Comparison of ENCODE assay signal across 9 cellular contexts in the genomic region with DNA sequence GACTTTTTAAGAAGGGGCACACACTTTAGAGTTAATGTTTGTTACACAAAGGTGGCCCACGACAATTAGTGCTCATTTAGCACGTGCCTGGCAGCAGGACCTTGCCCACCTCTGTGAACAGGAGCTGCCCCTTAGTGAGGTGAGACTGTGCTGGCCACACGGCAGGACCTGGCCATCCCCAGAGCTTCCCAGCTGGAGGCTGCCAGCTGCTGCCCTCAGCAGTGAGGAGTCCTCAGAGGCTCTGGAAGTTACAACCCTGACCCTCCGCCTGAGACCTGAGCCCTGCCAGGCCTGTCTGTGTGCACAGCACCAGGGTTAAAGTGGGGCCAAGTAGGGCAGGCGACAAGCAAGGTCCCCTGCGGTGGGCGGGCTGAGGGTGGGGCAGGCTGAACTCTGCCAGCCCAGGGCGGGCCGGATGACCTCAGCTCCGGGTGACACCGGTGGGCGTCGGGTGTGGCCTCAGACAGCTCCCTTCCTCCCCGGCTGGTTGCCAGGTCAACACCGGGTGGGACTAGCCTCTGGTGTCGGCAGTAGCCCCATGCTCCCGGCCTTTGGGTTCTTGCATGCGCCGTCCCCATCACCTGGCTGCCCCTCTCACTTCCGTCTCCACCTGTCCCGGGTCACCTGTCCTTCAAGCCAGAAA. TPM values are rescaled to one million over a fixed set of nuclear protein-coding genes. Genes with fewer than 3 reads are reported as not detected.
DNase-seq lines count a peak whose midpoint lies in the region; ATAC-seq and TF ChIP-seq lines count a peak whose summit lies in the region.
"Had no signal": no experiment of that assay in that cellular context is flagged by ENCODE, and none has a peak within 500 bp of the region (broad histone marks: within the 10 kb centered on the region; RNA-seq: fewer than 3 reads in every experiment).

No MANE protein-coding gene starts in this region.

- H3K4me3 ChIP-seq in Peyer's patch (peak overlapping the region; percentile 24 to 55 (median 50)), retinal pigment epithelial cell (ENCODE audit: low read length) (peak overlapping the region; percentile 32)

- no peaks in the 10 kb centered on the region for H3K36me3 ChIP-seq in Peyer's patch

- TF ChIP-seq CTCF in Peyer's patch (IDR thresholded peaks at IDR 0.05) (no peak), retinal pigment epithelial cell (conservative IDR thresholded peaks at IDR 0.05; ENCODE audit: low read depth, low read length) (no peak)

- no peaks in the 10 kb centered on the region for H3K27me3 ChIP-seq in Peyer's patch

- H3K4me1 ChIP-seq in Peyer's patch, result peaks cover 5 to 42% (median 6%) of the 10 kb centered on the region in 4 donors

- TF ChIP-seq POLR2A in Peyer's patch (IDR thresholded peaks at IDR 0.05), result no peak

- intact Hi-C loops in Right ventricle myocardium superior (cut with DNase I), result no loop called here

- DNase-seq in Peyer's patch (peak in 2 of 3 donors; percentile 77), Right ventricle myocardium superior (peak; percentile 90), retinal pigment epithelial cell (ENCODE audit: low read depth) (no peak)

- peak overlapping the region in 3 of 4 donors; percentile 14 to 87 (median 76) for H3K27ac ChIP-seq in Peyer's patch

- ATAC-seq in GM18498 (IDR thresholded peaks at IDR 0.05; ENCODE audit: unreplicated experiment), result peak; percentile 7
- ATAC-seq in Right ventricle myocardium superior (ENCODE audit: poor library complexity), result peak; percentile 54
- ATAC-seq in HG02798 (IDR thresholded peaks at IDR 0.05; ENCODE audit: poor library complexity, unreplicated experiment), result no peak
- ATAC-seq in GM19455 (IDR thresholded peaks at IDR 0.05; ENCODE audit: unreplicated experiment), result no peak
- ATAC-seq in HG03135 (IDR thresholded peaks at IDR 0.05; ENCODE audit: unreplicated experiment), result no peak
- ATAC-seq in GM21526 (IDR thresholded peaks at IDR 0.05; ENCODE audit: low FRiP score, unreplicated experiment), result no peak

- no peaks in the 10 kb centered on the region for H3K9me3 ChIP-seq in Peyer's patch

RNA-seq across cellular contexts. Expression of a gene that starts 9.2 kb away (rescaled TPM):
- total RNA-seq in Peyer's patch, result not detected
- total RNA-seq in Right ventricle myocardium superior, result not detected
- total RNA-seq: pulmonary artery endothelial cell had no signal

RNA-seq across cellular contexts. Expression of a gene that starts 17.5 kb away (rescaled TPM):
- total RNA-seq in Peyer's patch, result 100 to 1,000 TPM; 145 to 255 (median 197) TPM
- total RNA-seq in Right ventricle myocardium superior, result 64.6 TPM

RNA-seq across cellular contexts. Expression of a gene that starts 19.7 kb away (rescaled TPM):
- total RNA-seq in Peyer's patch (10 to 100 TPM; 20.6 to 69.5 (median 34.1) TPM), Right ventricle myocardium superior (0.38 TPM)
- total RNA-seq: pulmonary artery endothelial cell had no signal

RNA-seq across cellular contexts. Expression of a gene that starts 48.4 kb away (rescaled TPM):
- total RNA-seq in Peyer's patch (10 to 100 TPM; 10.5 to 94.9 (median 31.1) TPM), Right ventricle myocardium superior (46.7 TPM)

Comparison
In these comparisons a context has a peak if more than half of its experiments do, and no peak if none do; other contexts are left out.
1. ATAC-seq: peak in GM18498 (single experiment) and Right ventricle myocardium superior (single experiment); none in HG02798 (single experiment), GM19455 (single experiment), HG03135 (single experiment) and GM21526 (single experiment).
2. RNA of a gene that starts 19.7 kb away (total RNA-seq): 20.6 to 69.5 TPM in Peyer's patch; 0.38 TPM in Right ventricle myocardium superior (single experiment); every median in the first group is over 10 times any median in the second.